Comparison of ENCODE assay signal across 20 cellular contexts in the genomic region with DNA sequence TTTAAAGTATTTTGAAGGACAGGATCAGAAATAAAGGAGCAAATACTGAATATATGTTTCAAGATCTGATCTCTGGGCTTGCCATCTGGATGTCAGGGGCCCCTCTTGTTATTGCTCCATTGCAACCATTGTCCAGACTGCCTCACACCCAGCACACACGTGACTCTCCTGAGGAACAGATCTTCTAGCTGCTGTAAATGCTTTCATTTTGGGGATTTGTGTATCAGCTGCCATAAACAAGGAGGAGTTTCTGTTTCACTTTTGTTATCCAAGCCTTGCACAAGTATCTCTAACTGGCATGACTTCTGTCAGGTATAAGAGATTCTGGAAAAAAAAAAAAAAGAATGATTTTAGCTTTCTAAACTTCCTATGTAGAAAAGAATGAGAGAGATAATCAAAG.
DNase-seq lines count a peak whose midpoint lies in the region; FAIRE-seq and TF ChIP-seq lines count a peak whose summit lies in the region.
"Had no signal": no experiment of that assay in that cellular context is flagged by ENCODE, and none has a peak within 500 bp of the region (broad histone marks: within the 10 kb centered on the region; RNA-seq: fewer than 3 reads in every experiment).

No MANE protein-coding gene starts in this region.

- no peaks in the 10 kb centered on the region for H3F3A ChIP-seq in MM.1S (ENCODE audit: insufficient read depth, low read length)

- intact Hi-C loops in kidney (cut with DNase I) = no loop called here

- no peaks in the 10 kb centered on the region for H3K27me3 ChIP-seq in MM.1S (replicated peaks; ENCODE audit: insufficient read depth, low read length)
- no peaks in the 10 kb centered on the region for H3K27me3 ChIP-seq in neuronal stem cell (ENCODE audit: control insufficient read depth in 3 of 3, insufficient read depth in 3 of 3, low read depth in 1 of 3, low read length in 3 of 3)
- H3K27me3 ChIP-seq: BLaER1 treated with 17β-estradiol and CSF1 and Interleukin-3, amounts not matched to agents 10 nM and 100 nM; MG63 had no signal

- no peak overlapping the region for H2BK15ac ChIP-seq in neuronal stem cell (ENCODE audit: low read length)

- FAIRE-seq in kidney (lab: Jason Lieb, UNC) = no peak
- FAIRE-seq: D721Med, G401.6, RCC 7860 had no signal

- no peak overlapping the region for H3K4ac ChIP-seq in neuronal stem cell (ENCODE audit: low read length)

- no peak overlapping the region for H4K91ac ChIP-seq in neuronal stem cell (ENCODE audit: low read depth, low read length, poor library complexity)

- WGBS in neuronal stem cell (ENCODE audit: extremely low coverage in 2 of 2, insufficient read length in 2 of 2, insufficient replicate concordance in 1 of 2), 2 donors = no CpG with 5 or more reads among the region's 1 CpG

- peak; percentile 32 for DNase-seq in NCI-H748 (lab: John Stamatoyannopoulos, UW; ENCODE audit: unreplicated experiment)
- no peak for DNase-seq in NCI-H748 treated with DMSO at 0.1 percent for 48 hours (lab: John Stamatoyannopoulos, UW)
- peak; percentile 65 for DNase-seq in MM.1S
- DNase-seq in OCI-M1 (lab: John Stamatoyannopoulos, UW) = peak; percentile 94
- no peak for DNase-seq in neuronal stem cell (ENCODE audit: low spot score)
- no peak for DNase-seq in NCI-H1105 (lab: John Stamatoyannopoulos, UW)
- DNase-seq in kidney = no peak
- DNase-seq in C1 segment of cervical spinal cord (lab: John Stamatoyannopoulos, UW) = no peak
- DNase-seq: CD8-positive, alpha-beta memory T cell; HCEC 1CT; MG63; NCI-H1694 treated with DMSO at 0.1 percent for 48 hours; NCI-H2107; NCI-H446 treated with DMSO at 0.1 percent for 48 hours; SHP77 had no signal

- H2AFZ ChIP-seq in MM.1S (ENCODE audit: low read length) = 0 out of 2 replicates have a peak overlapping the region, but pooled peaks have one; percentile 35
- H2AFZ ChIP-seq in neuronal stem cell (ENCODE audit: low read length) = peak overlapping the region; percentile 45

- no peak overlapping the region for H2BK120ac ChIP-seq in neuronal stem cell (ENCODE audit: low read depth, low read length)

- H3K4me1 ChIP-seq in MM.1S (ENCODE audit: low read length) (no peaks in the 10 kb centered on the region), neuronal stem cell (ENCODE audit: control insufficient read depth in 2 of 2, insufficient read depth in 1 of 2, low read depth in 1 of 2, low read length in 2 of 2) (no peaks in the 10 kb centered on the region), kidney (ENCODE audit: control insufficient read depth in 1 of 2, insufficient read depth in 1 of 2, low read depth in 1 of 2, low read length in 2 of 2) (no peaks in the 10 kb centered on the region)
- H3K4me1 ChIP-seq: BLaER1 treated with 17β-estradiol and CSF1 and Interleukin-3, amounts not matched to agents 10 nM and 100 nM had no signal

- H3K4me3 ChIP-seq in MM.1S (ENCODE audit: low read length) (no peak overlapping the region; the same call in 1 of the 2 replicates), neuronal stem cell (ENCODE audit: low read length in 2 of 2) (no peak overlapping the region), kidney (ENCODE audit: low read length in 2 of 2) (no peak overlapping the region)
- H3K4me3 ChIP-seq: BLaER1 treated with 17β-estradiol and CSF1 and Interleukin-3, amounts not matched to agents 10 nM and 100 nM; MG63; SK-N-MC had no signal

- H2BK12ac ChIP-seq in neuronal stem cell (ENCODE audit: low read length) = no peak overlapping the region

- no peak overlapping the region for H3K14ac ChIP-seq in neuronal stem cell (ENCODE audit: low read length)

- H3K9me2 ChIP-seq in MM.1S (replicated peaks; ENCODE audit: insufficient read depth, low read length) = no peaks in the 10 kb centered on the region

- H3K27ac ChIP-seq in MM.1S (ENCODE audit: low read length) (no peak overlapping the region), neuronal stem cell (replicated peaks; ENCODE audit: low read length) (no peak overlapping the region), kidney (ENCODE audit: low read depth in 2 of 2, low read length in 2 of 2) (no peak overlapping the region)
- H3K27ac ChIP-seq: BLaER1 treated with 17β-estradiol and CSF1 and Interleukin-3, amounts not matched to agents 10 nM and 100 nM; SK-N-MC had no signal

- no peak overlapping the region for H4K8ac ChIP-seq in neuronal stem cell (ENCODE audit: low read depth, low read length)

- H3K36me3 ChIP-seq in MM.1S (replicated peaks; ENCODE audit: insufficient read depth, low read length) = no peaks in the 10 kb centered on the region
- no peaks in the 10 kb centered on the region for H3K36me3 ChIP-seq in neuronal stem cell (replicated peaks in 1 of 2; ENCODE audit: control insufficient read depth in 2 of 2, insufficient read depth in 2 of 2, low read length in 2 of 2)
- H3K36me3 ChIP-seq in kidney (ENCODE audit: control insufficient read depth in 1 of 2, insufficient read depth in 2 of 2, low read length in 2 of 2) = no peaks in the 10 kb centered on the region
- H3K36me3 ChIP-seq: BLaER1 treated with 17β-estradiol and CSF1 and Interleukin-3, amounts not matched to agents 10 nM and 100 nM; MG63 had no signal

- H3K9ac ChIP-seq in MM.1S (ENCODE audit: low read length) (no peak overlapping the region), neuronal stem cell (ENCODE audit: low read depth, low read length, poor library complexity) (no peak overlapping the region), kidney (ENCODE audit: low read length in 2 of 2) (no peak overlapping the region)
- H3K9ac ChIP-seq: BLaER1 treated with 17β-estradiol and CSF1 and Interleukin-3, amounts not matched to agents 10 nM and 100 nM had no signal

- H3K79me1 ChIP-seq in neuronal stem cell (ENCODE audit: low read depth, low read length) = no peaks in the 10 kb centered on the region

- no peaks in the 10 kb centered on the region for H3K79me2 ChIP-seq in MM.1S (ENCODE audit: low read length)

- H3K23ac ChIP-seq in neuronal stem cell (ENCODE audit: low read depth, low read length, poor library complexity) = no peak overlapping the region

- no peak for TF ChIP-seq CTCF in MM.1S (IDR thresholded peaks at IDR 0.05; ENCODE audit: low read length)
- TF ChIP-seq CTCF in kidney (IDR thresholded peaks at IDR 0.05; ENCODE audit: borderline replicate concordance, extremely low read depth, insufficient read depth) = no peak

- peak overlapping the region; percentile 34; the same call in 1 of the 2 replicates for H3K4me2 ChIP-seq in MM.1S (ENCODE audit: low read depth, low read length)
- no peak overlapping the region for H3K4me2 ChIP-seq in neuronal stem cell (ENCODE audit: insufficient read depth, low read length, poor library complexity, severe bottlenecking)
- H3K4me2 ChIP-seq: BLaER1 treated with 17β-estradiol and CSF1 and Interleukin-3, amounts not matched to agents 10 nM and 100 nM had no signal

- no peak overlapping the region for H2BK5ac ChIP-seq in neuronal stem cell (ENCODE audit: low read length)

- no peaks in the 10 kb centered on the region for H3K9me3 ChIP-seq in MM.1S (replicated peaks; ENCODE audit: insufficient read depth, low read length)
- no peaks in the 10 kb centered on the region for H3K9me3 ChIP-seq in neuronal stem cell (replicated peaks in 1 of 2; ENCODE audit: control insufficient read depth in 2 of 2, insufficient read depth in 1 of 2, low read depth in 1 of 2, low read length in 2 of 2)
- H3K9me3 ChIP-seq in kidney (ENCODE audit: control insufficient read depth in 1 of 2, low read length in 2 of 2) = no peaks in the 10 kb centered on the region
- H3K9me3 ChIP-seq: BLaER1 treated with 17β-estradiol and CSF1 and Interleukin-3, amounts not matched to agents 10 nM and 100 nM; MG63 had no signal

- H4K20me1 ChIP-seq in MM.1S (ENCODE audit: insufficient read depth, low read length) = no peaks in the 10 kb centered on the region
- H4K20me1 ChIP-seq: BLaER1 treated with 17β-estradiol and CSF1 and Interleukin-3, amounts not matched to agents 10 nM and 100 nM had no signal

- H3K18ac ChIP-seq in neuronal stem cell (ENCODE audit: low read length) = no peak overlapping the region

- H2AK5ac ChIP-seq in neuronal stem cell (ENCODE audit: low read depth, low read length) = no peak overlapping the region

Comparison
In these comparisons a context has a peak if more than half of its experiments do, and no peak if none do; other contexts are left out.
1. DNase-seq: peak in NCI-H748 (single experiment), MM.1S (single experiment) and OCI-M1 (single experiment); none in NCI-H748 treated with DMSO at 0.1 percent for 48 hours (single experiment), neuronal stem cell (single experiment), NCI-H1105 (single experiment), kidney (single experiment) and C1 segment of cervical spinal cord (0 of 14).